ENCODE assay signal across 1 cellular context in genomic region chrX:49878834-49879655, GRCh38.
A peak's percentile ranks its signal among the peaks of the same experiment; 100 is the strongest.
TF ChIP-seq lines count a peak whose summit lies in the region.

Gene USP27X (plus strand): TSS chrX:49879484. CDS start chrX:49880308, 824 bp downstream.

TF ChIP-seq in SK-N-SH, 30 proteins besides CTCF, POLR2A, EP300 and RAD21 (continued from another document):
- TF ChIP-seq REST (IDR thresholded peaks at IDR 0.05; ENCODE audit: low read depth, low read length) (no peak), MAX (IDR thresholded peaks at IDR 0.05; ENCODE audit: low read depth) (peak; percentile 46), GATA2 (CRISPR knock-in tag; IDR thresholded peaks at IDR 0.05) (no peak), SIN3A (IDR thresholded peaks at IDR 0.05; ENCODE audit: borderline replicate concordance, low read depth, low read length) (no peak), ZBTB33 (IDR thresholded peaks at IDR 0.05; ENCODE audit: borderline replicate concordance, low read depth) (no peak), TEAD4 (IDR thresholded peaks at IDR 0.05; ENCODE audit: borderline replicate concordance, insufficient read depth) (no peak), RFX5 (IDR thresholded peaks at IDR 0.05; ENCODE audit: low read length) (no peak), EZH2phosphoT487 (IDR thresholded peaks at IDR 0.05; ENCODE audit: borderline replicate concordance, low read depth) (no peak), POLR2AphosphoS5 (IDR thresholded peaks at IDR 0.05; ENCODE audit: low read depth, low read length) (no peak), PBX3 (IDR thresholded peaks at IDR 0.05) (no peak), IRF3 (IDR thresholded peaks at IDR 0.05; ENCODE audit: low read depth, low read length) (no peak), SMC3 (IDR thresholded peaks at IDR 0.05; ENCODE audit: low read depth, low read length) (no peak), MEF2A (IDR thresholded peaks at IDR 0.05; ENCODE audit: borderline replicate concordance, low read depth) (no peak), USF2 (IDR thresholded peaks at IDR 0.05; ENCODE audit: borderline replicate concordance, low read depth, low read length) (no peak)
